In genomic region chr6:113970808-113971676, GRCh38 we compare ENCODE assay signal across 1 cellular context.
TF ChIP-seq lines count a peak whose summit lies in the region.

Gene HDAC2, minus strand, starts transcription at chr6:113971148. Its CDS starts 240 bp downstream, at chr6:113970908.

TF ChIP-seq in HepG2, 621 proteins besides CTCF, POLR2A, EP300 and RAD21 (continued from another document and continues in another):
- TF ChIP-seq ZNF281 (CRISPR knock-in tag; IDR thresholded peaks at IDR 0.05; ENCODE audit: borderline replicate concordance) (peak; percentile 100), ZNF468 (CRISPR knock-in tag; IDR thresholded peaks at IDR 0.05) (no peak), NR2F1 (CRISPR knock-in tag; IDR thresholded peaks at IDR 0.05) (no peak), ZNF17 (CRISPR knock-in tag; IDR thresholded peaks at IDR 0.05) (no peak), CREB3 (CRISPR knock-in tag; IDR thresholded peaks at IDR 0.05) (peak; percentile 95), TCF12 (IDR thresholded peaks at IDR 0.05) (no peak), TCF12 (CRISPR knock-in tag; IDR thresholded peaks at IDR 0.05) (0 out of 2 replicates have a peak, but pooled peaks have one; percentile 61), ZSCAN31 (CRISPR knock-in tag; IDR thresholded peaks at IDR 0.05; ENCODE audit: low read depth) (peak; percentile 69; the same call in 1 of the 2 replicates), RERE (CRISPR knock-in tag; IDR thresholded peaks at IDR 0.05; ENCODE audit: low read depth) (no peak), ZNF879 (CRISPR knock-in tag; IDR thresholded peaks at IDR 0.05) (peak; percentile 99), ZNF207 (IDR thresholded peaks at IDR 0.05; ENCODE audit: borderline replicate concordance) (no peak), ZMYM2 (CRISPR knock-in tag; IDR thresholded peaks at IDR 0.05) (peak; percentile 95), ZBED4 (CRISPR knock-in tag; IDR thresholded peaks at IDR 0.05; ENCODE audit: borderline replicate concordance) (peak; percentile 47; the same call in 1 of the 2 replicates), TEAD3 (CRISPR knock-in tag; optimal IDR thresholded peaks at IDR 0.05; ENCODE audit: borderline replicate concordance) (peak; percentile 79), CENPBD1 (CRISPR knock-in tag; IDR thresholded peaks at IDR 0.05; ENCODE audit: borderline replicate concordance, low read depth) (peak; percentile 76; the same call in 1 of the 2 replicates), ZNF225 (CRISPR knock-in tag; IDR thresholded peaks at IDR 0.05) (peak; percentile 96), ZNF629 (CRISPR knock-in tag; conservative IDR thresholded peaks at IDR 0.05) (peak; percentile 60), CBX2 (IDR thresholded peaks at IDR 0.05; ENCODE audit: low read depth, low read length) (no peak), CBX2 (CRISPR knock-in tag; IDR thresholded peaks at IDR 0.05; ENCODE audit: low read depth) (peak; percentile 98; the same call in 1 of the 2 replicates), NR3C1 (CRISPR knock-in tag; IDR thresholded peaks at IDR 0.05) (no peak), BCL3 (CRISPR knock-in tag; IDR thresholded peaks at IDR 0.05) (peak; percentile 97), E2F2 (CRISPR knock-in tag; IDR thresholded peaks at IDR 0.05; ENCODE audit: borderline replicate concordance) (peak; percentile 93; the same call in 1 of the 2 replicates), TBL1XR1 (IDR thresholded peaks at IDR 0.05; ENCODE audit: borderline replicate concordance, low read length, partially characterized antibody) (no peak), HNF4G (IDR thresholded peaks at IDR 0.05; ENCODE audit: borderline replicate concordance, low read depth, low read length) (no peak), HNF4G (CRISPR knock-in tag; IDR thresholded peaks at IDR 0.05; ENCODE audit: borderline replicate concordance, low read depth) (no peak), ZFP90 (CRISPR knock-in tag; IDR thresholded peaks at IDR 0.05; ENCODE audit: borderline replicate concordance) (peak; percentile 98), HOXD1 (CRISPR knock-in tag; IDR thresholded peaks at IDR 0.05) (peak; percentile 95), ZNF580 (CRISPR knock-in tag; IDR thresholded peaks at IDR 0.05; ENCODE audit: borderline replicate concordance, low read depth) (peak; percentile 99), POGZ (CRISPR knock-in tag; IDR thresholded peaks at IDR 0.05) (peak; percentile 84; the same call in 1 of the 2 replicates), ZNF766 (CRISPR knock-in tag; IDR thresholded peaks at IDR 0.05; ENCODE audit: borderline replicate concordance) (peak; percentile 99), SMARCC2 (IDR thresholded peaks at IDR 0.05) (no peak), ZSCAN30 (CRISPR knock-in tag; IDR thresholded peaks at IDR 0.05) (peak; percentile 86), ZNF572 (CRISPR knock-in tag; IDR thresholded peaks at IDR 0.05) (no peak), ZHX1 (CRISPR knock-in tag; IDR thresholded peaks at IDR 0.05; ENCODE audit: low read depth) (peak; percentile 90), ZMAT5 (CRISPR knock-in tag; IDR thresholded peaks at IDR 0.05; ENCODE audit: borderline replicate concordance, low read depth) (no peak), SNAPC5 (CRISPR knock-in tag; IDR thresholded peaks at IDR 0.05; ENCODE audit: borderline replicate concordance) (peak; percentile 85; the same call in 1 of the 2 replicates), THAP11 (CRISPR knock-in tag; IDR thresholded peaks at IDR 0.05) (peak; percentile 85)
